In genomic region chr12:4320287-4320858, GRCh38 we compare ENCODE assay signal across 8 cellular contexts. TPM values are rescaled to one million over a fixed set of nuclear protein-coding genes. Genes with fewer than 3 reads are reported as not detected.
DNase-seq lines count a peak whose midpoint lies in the region; ATAC-seq and TF ChIP-seq lines count a peak whose summit lies in the region.

No MANE protein-coding gene starts in this region.

- TF ChIP-seq POLR2A in thyroid gland (IDR thresholded peaks at IDR 0.05): no peak

- H3K36me3 ChIP-seq in thyroid gland: no peaks in the 10 kb centered on the region

- no peak for DNase-seq in AG10803 (ENCODE audit: low read depth)
- peak; percentile 82 for DNase-seq in left kidney (ENCODE audit: low read depth, low spot score)
- no peak for DNase-seq in thyroid gland
- DNase-seq in mesenteric fat pad (ENCODE audit: low spot score): no peak
- DNase-seq in AG20443 (ENCODE audit: low spot score): no peak

- TF ChIP-seq CTCF in AG10803 (conservative IDR thresholded peaks at IDR 0.05; ENCODE audit: low read length) (no peak), thyroid gland (IDR thresholded peaks at IDR 0.05) (no peak)

- peak overlapping the region; percentile 77 for H3K27ac ChIP-seq in angular gyrus (ENCODE audit: low read depth, low read length)
- peak overlapping the region; percentile 52 to 77 (median 76) for H3K27ac ChIP-seq in thyroid gland

- no peaks in the 10 kb centered on the region for H3K9me3 ChIP-seq in thyroid gland

- peak; percentile 36 for ATAC-seq in GM19351 (IDR thresholded peaks at IDR 0.05; ENCODE audit: unreplicated experiment)
- ATAC-seq in HG03354 (IDR thresholded peaks at IDR 0.05; ENCODE audit: poor library complexity, severe bottlenecking, unreplicated experiment): peak; percentile 49

- H3K27me3 ChIP-seq in thyroid gland: no peaks in the 10 kb centered on the region

- intact Hi-C loops in thyroid gland (cut with DNase I): no loop called here

- WGBS in thyroid gland, 2 donors: 5 to 7% methylated on average over 13 to 18 of the region's 18 CpGs

- H3K4me3 ChIP-seq in AG10803 (ENCODE audit: low read length) (peak overlapping the region; percentile 81), thyroid gland (replicated peaks in 1 of 3) (peak overlapping the region in 2 of 3 donors; percentile 25 to 78)

- peaks cover 7% of the 10 kb centered on the region in 2 donors for H3K4me1 ChIP-seq in thyroid gland

RNA-seq across cellular contexts. Expression of gene TIGAR, which starts 0.6 kb away (rescaled TPM):
- 1 to 10 TPM; 4.0 to 6.3 (median 5.4) TPM for total RNA-seq in thyroid gland
- 13.8 TPM for total RNA-seq in mesenteric fat pad

RNA-seq across cellular contexts. Expression of gene CCND2, which starts 46.8 kb away (rescaled TPM):
- 100 to 1,000 TPM in 3 of 4 donors, 10 to 100 TPM in 1; 81.4 to 135 (median 122) TPM for total RNA-seq in thyroid gland
- total RNA-seq in mesenteric fat pad: 93.0 TPM

RNA-seq across cellular contexts. Expression of gene FGF23, which starts 59.1 kb away (rescaled TPM):
- total RNA-seq in thyroid gland: not detected
- not detected for total RNA-seq in mesenteric fat pad
